8 cellular contexts compared by ENCODE assay signal in genomic region chr4:6673660-6674499, GRCh38. TPM values are rescaled to one million over a fixed set of nuclear protein-coding genes. Genes with fewer than 3 reads are reported as not detected.
DNase-seq lines count a peak whose midpoint lies in the region; ATAC-seq, FAIRE-seq and TF ChIP-seq lines count a peak whose summit lies in the region.

No MANE protein-coding gene starts in this region.

- peaks cover 55% of the 10 kb centered on the region for H3K4me1 Mint-ChIP-seq in activated B cell treated with CpG ODN at 0.5 μM for 24 hours

- POLR2A ChIA-PET in A673 (lab: Charles Lee; ENCODE audit: low non-redundant PET) (interaction anchor here (0.7 kb wide), 2 partner anchors 35 to 1908 kb away, joined by 3 to 4 read pairs; no protein-coding TSS in a partner anchor), activated B cell treated with CpG ODN at 0.5 μM for 24 hours (lab: Charles Lee) (interaction anchor here (0.6 to 5.2 kb wide), 23 partner anchors 9 to 404 kb away, joined by 3 to 118 read pairs (median 5); partner anchors contain the start of genes BLOC1S4, GRPEL1, MAN2B2 and MRFAP1)

- no peaks in the 10 kb centered on the region for H3K9me3 ChIP-seq in A673 (ENCODE audit: low read depth, low read length, poor library complexity, severe bottlenecking)

- peak overlapping the region; percentile 64 for H3K4me3 ChIP-seq in A673 (ENCODE audit: low read depth, low read length, poor library complexity, severe bottlenecking)

- H3K9me3 Mint-ChIP-seq in activated B cell treated with CpG ODN at 0.5 μM for 24 hours: no peaks in the 10 kb centered on the region

- peaks cover 18% of the 10 kb centered on the region for H3K4me1 ChIP-seq in A673 (ENCODE audit: insufficient read depth, low read length, poor library complexity, severe bottlenecking)

- H3K4me3 Mint-ChIP-seq in activated B cell treated with CpG ODN at 0.5 μM for 24 hours: peak overlapping the region; percentile 91

- H3K27me3 ChIP-seq in A673 (replicated peaks; ENCODE audit: insufficient read depth, low read depth, low read length, poor library complexity): no peaks in the 10 kb centered on the region

- H3K27ac Mint-ChIP-seq in activated B cell treated with CpG ODN at 0.5 μM for 24 hours: peak overlapping the region; percentile 96

- TF ChIP-seq CTCF in A673 (conservative IDR thresholded peaks at IDR 0.05; ENCODE audit: low read depth, low read length) (no peak), activated B cell treated with CpG ODN at 0.5 μM for 24 hours (IDR thresholded peaks at IDR 0.05) (no peak)

- no TSS peak for BruUV-seq in A673 (replicated peaks; lab: Mats Ljungman, UMichigan)

- H3K36me3 Mint-ChIP-seq in activated B cell treated with CpG ODN at 0.5 μM for 24 hours (ENCODE audit: low read depth): peaks cover 48% of the 10 kb centered on the region

- CTCF ChIA-PET in A673 (lab: Charles Lee) (interaction anchor here (0.6 to 1.0 kb wide), 2 partner anchors 9 to 10 kb away, joined by 3 to 6 read pairs; no protein-coding TSS in a partner anchor), activated B cell treated with CpG ODN at 0.5 μM for 24 hours (lab: Charles Lee) (interaction anchor here (1.0 to 1.7 kb wide), 4 partner anchors 34 to 397 kb away, joined by 5 to 9 read pairs (median 5); no protein-coding TSS in a partner anchor)

- H3K27ac ChIP-seq in A673 (ENCODE audit: low read depth, low read length, poor library complexity, severe bottlenecking): peak overlapping the region; percentile 63

- DNase-seq in A673 (ENCODE audit: low spot score) (peak; percentile 97), NCI-H2196 treated with DMSO at 0.1 percent for 48 hours (lab: John Stamatoyannopoulos, UW; ENCODE audit: unreplicated experiment) (peak; percentile 95), activated B cell treated with CpG ODN at 0.5 μM for 24 hours (peak; percentile 93)
- peak; percentile 95 for DNase-seq in central memory CD4-positive, alpha-beta T cell
- DNase-seq in stimulated activated CD4-positive, alpha-beta T cell treated with anti-CD3 and anti-CD28 coated beads, Interleukin-12 subunit alpha, Interleukin-12 subunit beta, amount 100 ng/mL, for 24 hours (ENCODE audit: low read depth in 2 of 2): peak; percentile 86 to 91

- ATAC-seq in GM18858 (IDR thresholded peaks at IDR 0.05; ENCODE audit: unreplicated experiment) (peak; percentile 44), HG03066 (IDR thresholded peaks at IDR 0.05; ENCODE audit: low read depth, unreplicated experiment) (peak; percentile 62), activated B cell treated with CpG ODN at 0.5 μM for 24 hours (ENCODE audit: low read depth) (peak; percentile 88)

- FAIRE-seq in islet of Langerhans (lab: Jason Lieb, UNC): peak; percentile 30

- peaks cover 16% of the 10 kb centered on the region for H3K36me3 ChIP-seq in A673 (ENCODE audit: insufficient read depth, low read length, poor library complexity, severe bottlenecking)

- H3K27me3 Mint-ChIP-seq in activated B cell treated with CpG ODN at 0.5 μM for 24 hours: no peaks in the 10 kb centered on the region

- intact Hi-C loops in A673 (cut with micrococcal nuclease; ENCODE audit: unreplicated experiment) (no loop called here), activated B cell treated with CpG ODN at 0.5 μM for 24 hours (cut with micrococcal nuclease) (loop anchor here (1.0 to 2.0 kb wide), 9 partner anchors 34 to 394 kb away; partner anchors contain the start of genes BLOC1S4, GRPEL1, KIAA0232 and MAN2B2)

RNA-seq across cellular contexts. Expression of gene S100P, which starts 19.8 kb away (rescaled TPM):
- total RNA-seq in A673 (2021): 0.45 and 0.98 TPM in 2 replicates
- not detected in 2 replicates for total RNA-seq in activated B cell treated with CpG ODN at 0.5 μM for 24 hours

RNA-seq across cellular contexts. Expression of gene MRFAP1, which starts 33.4 kb away (rescaled TPM):
- total RNA-seq in A673 (2021) (391 and 402 TPM in 2 replicates), activated B cell treated with CpG ODN at 0.5 μM for 24 hours (93.8 and 93.9 TPM in 2 replicates)

RNA-seq across cellular contexts. Expression of gene MRFAP1L1, which starts 35.8 kb away (rescaled TPM):
- 60.8 and 61.0 TPM in 2 replicates for total RNA-seq in A673 (2021)
- total RNA-seq in activated B cell treated with CpG ODN at 0.5 μM for 24 hours: 39.1 and 39.5 TPM in 2 replicates

RNA-seq across cellular contexts. Expression of gene BLOC1S4, which starts 42.1 kb away (rescaled TPM):
- total RNA-seq in A673 (2021) (12.3 and 13.2 TPM in 2 replicates), activated B cell treated with CpG ODN at 0.5 μM for 24 hours (19.8 and 20.3 TPM in 2 replicates)

Comparison
In these comparisons a context has a peak if more than half of its experiments do, and no peak if none do; other contexts are left out.
1. Peak in every context shown above with its lines: DNase-seq, ATAC-seq, H3K4me3 ChIP-seq and H3K27ac ChIP-seq.